Comparison of ENCODE assay signal across 25 cellular contexts in genomic region chr3:159971311-159971710, GRCh38. TPM values are rescaled to one million over a fixed set of nuclear protein-coding genes. Genes with fewer than 3 reads are reported as not detected.
"Had no signal": no experiment of that assay in that cellular context is flagged by ENCODE, and none has a peak within 500 bp of the region (broad histone marks: within the 10 kb centered on the region; RNA-seq: fewer than 3 reads in every experiment).

No MANE protein-coding gene starts in this region.

- H3K4me1 ChIP-seq: adrenal gland, ascending aorta, spleen, upper lobe of right lung had no signal

- DNase-seq: activated CD4-positive, alpha-beta T cell treated with anti-CD3 and anti-CD28 coated beads for 1 hour; activated CD4-positive, alpha-beta T cell treated with anti-CD3 and anti-CD28 coated beads, Interleukin-2, amount 50 U/mL, for 4 hours; activated CD8-positive, alpha-beta memory T cell treated with anti-CD3 and anti-CD28 coated beads, Interleukin-2, amount 50 U/mL, for 48 hours; activated naive CD4-positive, alpha-beta T cell; activated T-cell treated with anti-CD3 and anti-CD28 coated beads, Interleukin-2, amount 50 U/mL, for 4 hours; adrenal gland; brain microvascular endothelial cell; effector memory CD4-positive, alpha-beta T cell; glutamatergic neuron; immature natural killer cell; left ventricle myocardium superior; midbrain; natural killer cell; spleen; stimulated activated CD4-positive, alpha-beta T cell treated with anti-CD3 and anti-CD28 coated beads, Interleukin-4, amount 100 ng/mL, for 1 hour; stimulated activated naive CD8-positive, alpha-beta T cell treated with anti-CD3 and anti-CD28 coated beads, Interleukin-15, Interleukin-2, amounts not matched to agents 100 U/mL and 50 U/mL, for 24 hours; upper lobe of right lung; WERI-Rb-1 had no signal

- H3K36me3 ChIP-seq: adrenal gland, ascending aorta, brain microvascular endothelial cell, spleen, upper lobe of right lung, WERI-Rb-1 had no signal

- ATAC-seq: activated T-cell treated with anti-CD3 and anti-CD28 coated beads, Interleukin-2, amount 50 U/mL, for 4 hours; esophagus mucosa; left ventricle myocardium superior; natural killer cell; stimulated activated naive CD8-positive, alpha-beta T cell treated with anti-CD3 and anti-CD28 coated beads, Interleukin-15, Interleukin-2, amounts not matched to agents 100 U/mL and 50 U/mL, for 24 hours; upper lobe of right lung had no signal

- H3K4me3 ChIP-seq: adrenal gland, ascending aorta, hepatocyte, spleen, upper lobe of right lung had no signal

- H3K9me3 ChIP-seq: adrenal gland, ascending aorta, spleen, upper lobe of right lung had no signal

- H3K27me3 ChIP-seq: ascending aorta, brain microvascular endothelial cell, hepatocyte, spleen, upper lobe of right lung had no signal

- H3K4me2 ChIP-seq: hepatocyte had no signal

- H2AFZ ChIP-seq: hepatocyte had no signal

- H3K27ac ChIP-seq: adrenal gland, ascending aorta, brain microvascular endothelial cell, hepatocyte, spleen, upper lobe of right lung, WERI-Rb-1 had no signal

RNA-seq across cellular contexts. Expression of gene IL12A, which starts 17.3 kb away (rescaled TPM):
- total RNA-seq: activated CD8-positive, alpha-beta memory T cell treated with anti-CD3 and anti-CD28 coated beads for 36 hours; ascending aorta; osteocyte; progenitor cell of endocrine pancreas; subcutaneous adipose tissue had no signal
